21 cellular contexts compared by ENCODE assay signal in genomic region chr11:71355266-71355665, GRCh38.
DNase-seq lines count a peak whose midpoint lies in the region; ATAC-seq and TF ChIP-seq lines count a peak whose summit lies in the region.
"Had no signal": no experiment of that assay in that cellular context is flagged by ENCODE, and none has a peak within 500 bp of the region (broad histone marks: within the 10 kb centered on the region; RNA-seq: fewer than 3 reads in every experiment).

No MANE protein-coding gene starts in this region.

- intact Hi-C loops in mammary epithelial cell (cut with micrococcal nuclease), result no loop called here

- no peaks in the 10 kb centered on the region for H3F3A ChIP-seq in GM23248 (ENCODE audit: insufficient read depth)

- WGBS in GM23248 (ENCODE audit: low coverage in 1 of 2, low lambda C conversion rate in 2 of 2, missing lambda C conversion rate in 2 of 2), 2 experiments, result 54 to 58% methylated on average over 2 of the region's 2 CpGs
- 42% methylated on average over 2 of the region's 2 CpGs for WGBS in mammary epithelial cell (ENCODE audit: low coverage, missing lambda C conversion rate)

- no peaks in the 10 kb centered on the region for H3K36me3 ChIP-seq in GM23248 (ENCODE audit: low read depth)
- no peaks in the 10 kb centered on the region for H3K36me3 ChIP-seq in mammary epithelial cell (ENCODE audit: insufficient read depth, low read length)
- H3K36me3 ChIP-seq: BLaER1 treated with 17β-estradiol and CSF1 and Interleukin-3, amounts not matched to agents 10 nM and 100 nM; Peyer's patch; SJSA1 had no signal

- H2AFZ ChIP-seq in GM23248 (no peak overlapping the region), mammary epithelial cell (ENCODE audit: low read depth, low read length) (no peak overlapping the region)

- H3K27me3 ChIP-seq in GM23248 (replicated peaks; ENCODE audit: insufficient read depth) (peaks cover 4% of the 10 kb centered on the region), mammary epithelial cell (ENCODE audit: insufficient read depth, low read length) (no peaks in the 10 kb centered on the region)
- H3K27me3 ChIP-seq: BLaER1 treated with 17β-estradiol and CSF1 and Interleukin-3, amounts not matched to agents 10 nM and 100 nM; Peyer's patch; SJSA1 had no signal

- DNase-seq in GM23248 (peak; percentile 15), mammary epithelial cell (peak; percentile 29), fibroblast of mammary gland (ENCODE audit: low read depth) (peak; percentile 76), myocyte (ENCODE audit: low read depth) (peak; percentile 20), SK-N-DZ (ENCODE audit: low spot score) (no peak), GM03348 (ENCODE audit: low spot score) (no peak)
- no peak for DNase-seq in stimulated activated CD4-positive, alpha-beta T cell treated with anti-CD3 and anti-CD28 coated beads, Interleukin-2, amount 100 ng/mL, for 24 hours
- DNase-seq: CD8-positive, alpha-beta T cell; DMS53; EL; HFFc6; NCI-H1048; NCI-H1436; NCI-H2029 treated with DMSO at 0.1 percent for 48 hours; NCI-H2171 treated with DMSO at 0.1 percent for 48 hours; Peyer's patch had no signal

- H4K20me1 ChIP-seq in GM23248 (ENCODE audit: insufficient read depth) (no peaks in the 10 kb centered on the region), mammary epithelial cell (ENCODE audit: insufficient read depth, low read length) (no peaks in the 10 kb centered on the region)
- H4K20me1 ChIP-seq: BLaER1 treated with 17β-estradiol and CSF1 and Interleukin-3, amounts not matched to agents 10 nM and 100 nM had no signal

- no peak for TF ChIP-seq CTCF in mammary epithelial cell (conservative IDR thresholded peaks at IDR 0.05 in 1 of 2, IDR thresholded peaks at IDR 0.05 in 1 of 2; ENCODE audit: extremely low read depth in 1 of 2, insufficient read depth in 1 of 2, low read depth in 1 of 2, low read length in 2 of 2)
- TF ChIP-seq CTCF in fibroblast of mammary gland (conservative IDR thresholded peaks at IDR 0.05; ENCODE audit: control insufficient read depth, insufficient read depth, low read depth, low read length), result no peak

- H3K9me3 ChIP-seq in GM23248 (ENCODE audit: low read depth), result no peaks in the 10 kb centered on the region
- H3K9me3 ChIP-seq in mammary epithelial cell (replicated peaks; ENCODE audit: insufficient read depth, low read length), result no peaks in the 10 kb centered on the region
- H3K9me3 ChIP-seq: A549; BLaER1 treated with 17β-estradiol and CSF1 and Interleukin-3, amounts not matched to agents 10 nM and 100 nM; Peyer's patch; SJSA1 had no signal

- BruUV-seq in mammary epithelial cell (replicated peaks; lab: Mats Ljungman, UMichigan), result no TSS peak

- dilution Hi-C loops in mammary epithelial cell (cut with HindIII; ENCODE audit: low sequenced_read_pairs), result no loop called here

- no peak overlapping the region for H3K27ac ChIP-seq in GM23248
- no peak overlapping the region for H3K27ac ChIP-seq in mammary epithelial cell (ENCODE audit: insufficient read depth, low read depth, low read length)
- H3K27ac ChIP-seq: A549; BLaER1 treated with 17β-estradiol and CSF1 and Interleukin-3, amounts not matched to agents 10 nM and 100 nM; KMS-11; Peyer's patch; SJSA1 had no signal

- in situ Hi-C loops in GM23248 (cut with MboI) (no loop called here), mammary epithelial cell (cut with MboI; ENCODE audit: low sequenced_read_pairs in 2 of 2) (no loop called here)

- H3K9ac ChIP-seq in GM23248, result no peak overlapping the region
- no peak overlapping the region for H3K9ac ChIP-seq in mammary epithelial cell (ENCODE audit: insufficient read depth, low read length)
- H3K9ac ChIP-seq: BLaER1 treated with 17β-estradiol and CSF1 and Interleukin-3, amounts not matched to agents 10 nM and 100 nM; KMS-11 had no signal

- H3K4me3 ChIP-seq in GM23248 (no peak overlapping the region), mammary epithelial cell (replicated peaks in 1 of 3; ENCODE audit: insufficient read depth in 1 of 3, low read depth in 2 of 3, low read length in 3 of 3) (no peak overlapping the region), fibroblast of mammary gland (ENCODE audit: control insufficient read depth, low read depth, low read length) (no peak overlapping the region)
- H3K4me3 ChIP-seq: A549; BLaER1 treated with 17β-estradiol and CSF1 and Interleukin-3, amounts not matched to agents 10 nM and 100 nM; Peyer's patch; SJSA1 had no signal

- H3K79me2 ChIP-seq in GM23248 (ENCODE audit: insufficient read depth) (no peaks in the 10 kb centered on the region), mammary epithelial cell (ENCODE audit: insufficient read depth, low read length) (no peaks in the 10 kb centered on the region)

- ATAC-seq in HG02852 (IDR thresholded peaks at IDR 0.05; ENCODE audit: unreplicated experiment), result no peak
- ATAC-seq: A549; CD8-positive, alpha-beta T cell had no signal

- CTCF ChIA-PET in mammary epithelial cell (lab: Charles Lee; ENCODE audit: low non-redundant PET), result no interaction called here

- H3K4me2 ChIP-seq in GM23248 (ENCODE audit: unreplicated experiment) (no peak overlapping the region), mammary epithelial cell (ENCODE audit: insufficient read depth, low read depth, low read length) (no peak overlapping the region)
- H3K4me2 ChIP-seq: A549; BLaER1 treated with 17β-estradiol and CSF1 and Interleukin-3, amounts not matched to agents 10 nM and 100 nM; KMS-11 had no signal

- H3K4me1 ChIP-seq in GM23248 (ENCODE audit: insufficient read depth) (no peaks in the 10 kb centered on the region), mammary epithelial cell (ENCODE audit: insufficient read depth, low read length) (no peaks in the 10 kb centered on the region)
- H3K4me1 ChIP-seq: A549; BLaER1 treated with 17β-estradiol and CSF1 and Interleukin-3, amounts not matched to agents 10 nM and 100 nM; Peyer's patch; SJSA1 had no signal

- no peaks in the 10 kb centered on the region for H3K9me2 ChIP-seq in GM23248 (ENCODE audit: insufficient read depth)

Comparison
In these comparisons a context has a peak if more than half of its experiments do, and no peak if none do; other contexts are left out.
1. DNase-seq: peak in GM23248 (single experiment), mammary epithelial cell (single experiment), fibroblast of mammary gland (single experiment) and myocyte (single experiment); none in SK-N-DZ (single experiment), stimulated activated CD4-positive, alpha-beta T cell treated with anti-CD3 and anti-CD28 coated beads, Interleukin-2, amount 100 ng/mL, for 24 hours (0 of 2) and GM03348 (single experiment).